Comparison of ENCODE assay signal across 1 cellular context in genomic region chr10:34523017-34523767, GRCh38.
TF ChIP-seq lines count a peak whose summit lies in the region.

No MANE protein-coding gene starts in this region.

TF ChIP-seq in GM12878, 131 proteins besides CTCF, POLR2A, EP300 and RAD21:
- no peak for TF ChIP-seq YY1 (IDR thresholded peaks at IDR 0.05; ENCODE audit: low read depth, low read length)
- TF ChIP-seq HSF1 (IDR thresholded peaks at IDR 0.05; ENCODE audit: low read depth, low read length): no peak
- no peak for TF ChIP-seq ZBTB11 (CRISPR knock-in tag; IDR thresholded peaks at IDR 0.05)
- no peak for TF ChIP-seq BCL11A (IDR thresholded peaks at IDR 0.05; ENCODE audit: low read depth, low read length)
- no peak for TF ChIP-seq MTA2 (IDR thresholded peaks at IDR 0.05; ENCODE audit: low read depth)
- TF ChIP-seq BCL3 (IDR thresholded peaks at IDR 0.05; ENCODE audit: borderline replicate concordance, insufficient read depth, low read depth, low read length, poor library complexity, severe bottlenecking): no peak
- TF ChIP-seq NR2C2 (IDR thresholded peaks at IDR 0.05; ENCODE audit: borderline replicate concordance, control insufficient read depth, insufficient read length, low read depth): no peak
TF ChIP-seq in GM12878: peak in this region for 0.
